15 cellular contexts compared by ENCODE assay signal in the genomic region with DNA sequence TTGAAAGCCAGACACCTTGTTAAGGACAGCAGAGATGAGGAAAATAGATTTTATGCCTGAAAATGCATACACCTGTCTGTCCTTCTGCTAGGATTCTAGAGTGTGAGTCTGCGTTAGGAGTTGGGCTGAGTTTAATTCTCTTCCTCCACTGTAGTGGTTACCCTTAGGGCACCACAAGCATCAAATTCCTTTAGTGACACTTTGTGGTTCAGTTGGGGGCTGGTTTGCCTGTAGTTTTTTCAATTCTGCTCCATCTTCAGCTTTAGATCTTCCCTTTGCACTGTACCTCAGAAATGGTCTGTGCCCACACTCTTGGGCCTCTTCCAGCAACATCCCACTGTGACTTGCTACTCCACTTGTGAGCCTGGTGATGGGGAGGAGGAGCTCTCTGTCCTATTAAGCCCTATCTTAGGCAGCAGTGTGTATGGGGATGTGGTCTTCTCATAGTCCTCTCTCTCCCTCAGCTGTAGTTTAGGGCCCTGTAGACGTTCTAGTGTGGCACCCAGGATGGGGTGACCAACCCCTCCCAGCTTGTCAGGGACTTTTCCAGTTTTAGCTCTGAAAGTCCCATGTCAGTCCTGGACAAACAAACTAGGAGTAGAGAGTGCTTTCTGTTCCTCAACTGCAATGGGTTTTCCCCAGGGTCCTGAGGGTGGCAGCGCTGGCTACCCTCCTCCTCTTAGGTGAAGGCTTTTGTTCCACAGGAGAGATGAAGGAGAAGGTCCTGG. TPM values are rescaled to one million over a fixed set of nuclear protein-coding genes. Genes with fewer than 3 reads are reported as not detected.
DNase-seq lines count a peak whose midpoint lies in the region; ATAC-seq and TF ChIP-seq lines count a peak whose summit lies in the region.
"Had no signal": no experiment of that assay in that cellular context is flagged by ENCODE, and none has a peak within 500 bp of the region (broad histone marks: within the 10 kb centered on the region; RNA-seq: fewer than 3 reads in every experiment).

No MANE protein-coding gene starts in this region.

- H3K9me3 ChIP-seq in ovary (no peaks in the 10 kb centered on the region), aorta (ENCODE audit: control insufficient read depth, low read length) (no peaks in the 10 kb centered on the region)

- H3K27me3 Mint-ChIP-seq in dendritic cell treated with granulocyte-macrophage colony-stimulating factor and Interleukin-4, amounts not matched to agents 40 ng/mL and 50 ng/mL, for 4 days, result no peaks in the 10 kb centered on the region
- H3K27me3 Mint-ChIP-seq in activated T-cell treated with anti-CD3 and anti-CD28 coated beads, Interleukin-2, amount 50 U/mL, for 72 hours (ENCODE audit: low read depth), result peaks cover 16% of the 10 kb centered on the region
- H3K27me3 Mint-ChIP-seq: activated naive CD8-positive, alpha-beta T cell had no signal

- H3K4me1 Mint-ChIP-seq in dendritic cell treated with granulocyte-macrophage colony-stimulating factor and Interleukin-4, amounts not matched to agents 40 ng/mL and 50 ng/mL, for 4 days (ENCODE audit: low read depth), result peaks cover 18% of the 10 kb centered on the region
- H3K4me1 Mint-ChIP-seq in activated T-cell treated with anti-CD3 and anti-CD28 coated beads, Interleukin-2, amount 50 U/mL, for 72 hours (ENCODE audit: low read depth), result peaks cover 9% of the 10 kb centered on the region

- DNase-seq in amniotic stem cell (lab: John Stamatoyannopoulos, UW) (no peak), ovary (no peak), aorta (no peak)
- DNase-seq in activated T-cell treated with anti-CD3 and anti-CD28 coated beads, Interleukin-2, amount 50 U/mL, for 72 hours, result no peak
- DNase-seq: NCI-H510A treated with DMSO at 0.1 percent for 48 hours; stimulated activated CD4-positive, alpha-beta T cell treated with anti-CD3 and anti-CD28 coated beads, Interleukin-4, amount 100 ng/mL, for 4 hours; substantia nigra had no signal

- H3K36me3 ChIP-seq in ovary (no peaks in the 10 kb centered on the region), aorta (ENCODE audit: control insufficient read depth in 1 of 2, insufficient read depth in 2 of 2, low read length in 1 of 2) (no peaks in the 10 kb centered on the region)
- H3K36me3 ChIP-seq: esophagus muscularis mucosa had no signal

- no peak for TF ChIP-seq POLR2A in ovary (IDR thresholded peaks at IDR 0.05)

- H3K27ac Mint-ChIP-seq in dendritic cell treated with granulocyte-macrophage colony-stimulating factor and Interleukin-4, amounts not matched to agents 40 ng/mL and 50 ng/mL, for 4 days, result peak overlapping the region; percentile 37
- H3K27ac Mint-ChIP-seq in activated T-cell treated with anti-CD3 and anti-CD28 coated beads, Interleukin-2, amount 50 U/mL, for 72 hours, result no peak overlapping the region
- H3K27ac Mint-ChIP-seq: activated naive CD8-positive, alpha-beta T cell had no signal

- no peak for TF ChIP-seq EP300 in ovary (IDR thresholded peaks at IDR 0.05)

- no peaks in the 10 kb centered on the region for H3K27me3 ChIP-seq in ovary
- no peaks in the 10 kb centered on the region for H3K27me3 ChIP-seq in aorta (ENCODE audit: control insufficient read depth in 1 of 2, insufficient read depth in 2 of 2, low read length in 1 of 2)
- H3K27me3 ChIP-seq: esophagus muscularis mucosa had no signal

- 72 to 77% (median 74%) methylated on average over 3 of the region's 3 CpGs for WGBS in ovary, 3 donors
- WGBS in aorta, 2 donors, result 76 to 81% methylated on average over 3 of the region's 3 CpGs

- no peak for TF ChIP-seq CTCF in ovary (IDR thresholded peaks at IDR 0.05)

- ATAC-seq in GM18858 (IDR thresholded peaks at IDR 0.05; ENCODE audit: unreplicated experiment) (peak; percentile 79), GM21447 (IDR thresholded peaks at IDR 0.05; ENCODE audit: unreplicated experiment) (peak; percentile 79), HG03039 (IDR thresholded peaks at IDR 0.05; ENCODE audit: unreplicated experiment) (peak; percentile 83), aorta (ENCODE audit: low FRiP score) (no peak)
- no peak for ATAC-seq in activated T-cell treated with anti-CD3 and anti-CD28 coated beads, Interleukin-2, amount 50 U/mL, for 72 hours (replicated peaks in 1 of 2)

- intact Hi-C loops in dendritic cell treated with granulocyte-macrophage colony-stimulating factor and Interleukin-4, amounts not matched to agents 40 ng/mL and 50 ng/mL, for 4 days (cut with micrococcal nuclease), result no loop called here
- intact Hi-C loops in ovary (cut with DNase I) (no loop called here), aorta (cut with DNase I) (no loop called here)

- H3K4me3 Mint-ChIP-seq in dendritic cell treated with granulocyte-macrophage colony-stimulating factor and Interleukin-4, amounts not matched to agents 40 ng/mL and 50 ng/mL, for 4 days, result no peak overlapping the region
- H3K4me3 Mint-ChIP-seq in activated T-cell treated with anti-CD3 and anti-CD28 coated beads, Interleukin-2, amount 50 U/mL, for 72 hours, result no peak overlapping the region
- H3K4me3 Mint-ChIP-seq: activated naive CD8-positive, alpha-beta T cell had no signal

- no peaks in the 10 kb centered on the region for H3K4me1 ChIP-seq in ovary (ENCODE audit: insufficient read depth)
- H3K4me1 ChIP-seq in aorta (ENCODE audit: control insufficient read depth in 1 of 2, insufficient read depth in 2 of 2, low read length in 2 of 2), result no peaks in the 10 kb centered on the region
- H3K4me1 ChIP-seq: esophagus muscularis mucosa had no signal

- H3K36me3 Mint-ChIP-seq in dendritic cell treated with granulocyte-macrophage colony-stimulating factor and Interleukin-4, amounts not matched to agents 40 ng/mL and 50 ng/mL, for 4 days (ENCODE audit: low read depth), result no peaks in the 10 kb centered on the region
- peaks cover 2 to 3% of the 10 kb centered on the region in 2 donors for H3K36me3 Mint-ChIP-seq in activated T-cell treated with anti-CD3 and anti-CD28 coated beads, Interleukin-2, amount 50 U/mL, for 72 hours (ENCODE audit: insufficient read depth in 2 of 2)

- no peak overlapping the region for H3K27ac ChIP-seq in ovary
- H3K27ac ChIP-seq in aorta (ENCODE audit: low read depth in 1 of 2, low read length in 2 of 2), result no peak overlapping the region
- H3K27ac ChIP-seq: esophagus muscularis mucosa, HL-60, RWPE1 had no signal

- H3K4me3 ChIP-seq in ovary (no peak overlapping the region), aorta (ENCODE audit: low read length in 2 of 2) (no peak overlapping the region)
- H3K4me3 ChIP-seq: esophagus muscularis mucosa had no signal

- H3K9me3 Mint-ChIP-seq in dendritic cell treated with granulocyte-macrophage colony-stimulating factor and Interleukin-4, amounts not matched to agents 40 ng/mL and 50 ng/mL, for 4 days, result peaks cover 21% of the 10 kb centered on the region
- peaks cover 0 to 1% of the 10 kb centered on the region in 2 donors for H3K9me3 Mint-ChIP-seq in activated T-cell treated with anti-CD3 and anti-CD28 coated beads, Interleukin-2, amount 50 U/mL, for 72 hours

RNA-seq across cellular contexts. Expression of gene OGFRL1, which starts 19.7 kb away (rescaled TPM):
- total RNA-seq in activated T-cell treated with anti-CD3 and anti-CD28 coated beads, Interleukin-2, amount 50 U/mL, for 72 hours, result 1 to 10 TPM; 6.0 to 6.7 TPM
- total RNA-seq in ovary, result 10 to 100 TPM in 2 of 7 donors, 1 to 10 TPM in 5; 6.7 to 16.1 (median 9.3) TPM
- polyA plus RNA-seq in ovary, result 1 to 10 TPM; 3.0 to 9.0 TPM
- total RNA-seq in aorta, result 10 to 100 TPM; 23.6 to 29.9 TPM
- polyA plus RNA-seq in aorta, result 10 to 100 TPM in 1 of 2 donors, 1 to 10 TPM in 1; 6.8 to 11.9 TPM

Comparison
In these comparisons a context has a peak if more than half of its experiments do, and no peak if none do; other contexts are left out.
1. ATAC-seq: peak in GM18858 (single experiment), GM21447 (single experiment) and HG03039 (single experiment); none in activated T-cell treated with anti-CD3 and anti-CD28 coated beads, Interleukin-2, amount 50 U/mL, for 72 hours (0 of 2) and aorta (single experiment).